1 cellular context compared by ENCODE assay signal in genomic region chr2:19355416-19355821, GRCh38.
TF ChIP-seq lines count a peak whose summit lies in the region.

No MANE protein-coding gene starts in this region.

TF ChIP-seq in GM23338, 12 proteins besides CTCF, POLR2A, EP300 and RAD21 (continued from another document):
- TF ChIP-seq, protein P1, sequence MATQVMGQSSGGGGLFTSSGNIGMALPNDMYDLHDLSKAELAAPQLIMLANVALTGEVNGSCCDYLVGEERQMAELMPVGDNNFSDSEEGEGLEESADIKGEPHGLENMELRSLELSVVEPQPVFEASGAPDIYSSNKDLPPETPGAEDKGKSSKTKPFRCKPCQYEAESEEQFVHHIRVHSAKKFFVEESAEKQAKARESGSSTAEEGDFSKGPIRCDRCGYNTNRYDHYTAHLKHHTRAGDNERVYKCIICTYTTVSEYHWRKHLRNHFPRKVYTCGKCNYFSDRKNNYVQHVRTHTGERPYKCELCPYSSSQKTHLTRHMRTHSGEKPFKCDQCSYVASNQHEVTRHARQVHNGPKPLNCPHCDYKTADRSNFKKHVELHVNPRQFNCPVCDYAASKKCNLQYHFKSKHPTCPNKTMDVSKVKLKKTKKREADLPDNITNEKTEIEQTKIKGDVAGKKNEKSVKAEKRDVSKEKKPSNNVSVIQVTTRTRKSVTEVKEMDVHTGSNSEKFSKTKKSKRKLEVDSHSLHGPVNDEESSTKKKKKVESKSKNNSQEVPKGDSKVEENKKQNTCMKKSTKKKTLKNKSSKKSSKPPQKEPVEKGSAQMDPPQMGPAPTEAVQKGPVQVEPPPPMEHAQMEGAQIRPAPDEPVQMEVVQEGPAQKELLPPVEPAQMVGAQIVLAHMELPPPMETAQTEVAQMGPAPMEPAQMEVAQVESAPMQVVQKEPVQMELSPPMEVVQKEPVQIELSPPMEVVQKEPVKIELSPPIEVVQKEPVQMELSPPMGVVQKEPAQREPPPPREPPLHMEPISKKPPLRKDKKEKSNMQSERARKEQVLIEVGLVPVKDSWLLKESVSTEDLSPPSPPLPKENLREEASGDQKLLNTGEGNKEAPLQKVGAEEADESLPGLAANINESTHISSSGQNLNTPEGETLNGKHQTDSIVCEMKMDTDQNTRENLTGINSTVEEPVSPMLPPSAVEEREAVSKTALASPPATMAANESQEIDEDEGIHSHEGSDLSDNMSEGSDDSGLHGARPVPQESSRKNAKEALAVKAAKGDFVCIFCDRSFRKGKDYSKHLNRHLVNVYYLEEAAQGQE (IDR thresholded peaks at IDR 0.05; ENCODE audit: unreplicated experiment), result no peak
- TF ChIP-seq ZNF114 (CRISPR knock-in tag; IDR thresholded peaks at IDR 0.05) (no peak), EZH2 (IDR thresholded peaks at IDR 0.05; ENCODE audit: low read depth, unreplicated experiment) (peak; percentile 76), JUNB (IDR thresholded peaks at IDR 0.05; ENCODE audit: unreplicated experiment) (no peak)
- TF ChIP-seq, protein P2, sequence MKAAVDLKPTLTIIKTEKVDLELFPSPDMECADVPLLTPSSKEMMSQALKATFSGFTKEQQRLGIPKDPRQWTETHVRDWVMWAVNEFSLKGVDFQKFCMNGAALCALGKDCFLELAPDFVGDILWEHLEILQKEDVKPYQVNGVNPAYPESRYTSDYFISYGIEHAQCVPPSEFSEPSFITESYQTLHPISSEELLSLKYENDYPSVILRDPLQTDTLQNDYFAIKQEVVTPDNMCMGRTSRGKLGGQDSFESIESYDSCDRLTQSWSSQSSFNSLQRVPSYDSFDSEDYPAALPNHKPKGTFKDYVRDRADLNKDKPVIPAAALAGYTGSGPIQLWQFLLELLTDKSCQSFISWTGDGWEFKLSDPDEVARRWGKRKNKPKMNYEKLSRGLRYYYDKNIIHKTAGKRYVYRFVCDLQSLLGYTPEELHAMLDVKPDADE (IDR thresholded peaks at IDR 0.05), result no peak
